In the genomic region with DNA sequence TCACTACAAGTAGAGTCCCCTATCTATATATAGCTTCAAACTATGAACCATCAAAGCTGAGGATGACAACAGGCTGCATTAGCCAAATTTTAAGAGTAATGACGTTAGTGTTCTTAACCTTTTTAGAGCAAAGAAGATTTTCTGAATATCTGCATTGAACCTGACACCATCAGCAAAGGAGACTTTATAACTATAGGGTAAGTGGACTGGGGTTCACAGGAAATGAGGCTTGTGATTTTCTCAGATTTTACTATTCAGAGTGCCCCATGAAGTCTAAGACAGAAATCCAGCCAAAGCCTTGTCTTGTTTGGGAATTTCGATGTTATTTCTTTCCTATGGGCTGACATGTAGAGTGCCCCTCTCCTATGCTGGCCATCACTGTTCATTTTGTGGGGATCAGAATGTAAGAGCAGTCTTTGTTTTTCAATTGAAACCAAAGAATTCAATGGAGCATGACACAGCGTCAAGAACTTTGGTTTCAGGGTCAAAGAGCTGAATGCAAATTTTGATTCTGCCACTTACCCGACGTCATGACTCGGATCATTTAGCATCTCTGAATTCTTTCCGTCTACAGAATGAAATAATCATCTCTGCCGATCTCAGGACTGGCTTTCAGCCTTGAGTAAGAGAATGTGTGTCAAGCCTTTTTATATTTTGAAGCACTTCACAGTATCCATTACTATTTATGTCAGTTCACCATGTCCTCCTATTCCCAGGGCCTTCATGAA, we compare ENCODE assay signal across 9 cellular contexts. TPM values are rescaled to one million over a fixed set of nuclear protein-coding genes. Genes with fewer than 3 reads are reported as not detected.
DNase-seq lines count a peak whose midpoint lies in the region; ATAC-seq and TF ChIP-seq lines count a peak whose summit lies in the region.
"Had no signal": no experiment of that assay in that cellular context is flagged by ENCODE, and none has a peak within 500 bp of the region (broad histone marks: within the 10 kb centered on the region; RNA-seq: fewer than 3 reads in every experiment).

No MANE protein-coding gene starts in this region.

- ATAC-seq in HG03108 (IDR thresholded peaks at IDR 0.05; ENCODE audit: unreplicated experiment), result peak; percentile 54

- no peak overlapping the region for H3K4me3 Mint-ChIP-seq in endodermal cell

- H3K27me3 ChIP-seq in endodermal cell (ENCODE audit: control insufficient read depth, insufficient read depth, low read length, poor library complexity, severe bottlenecking), result no peaks in the 10 kb centered on the region

- peaks cover 3% of the 10 kb centered on the region for H3K4me1 ChIP-seq in endodermal cell (ENCODE audit: control insufficient read depth, insufficient read depth, low read length)

- TF ChIP-seq CTCF in endodermal cell (conservative IDR thresholded peaks at IDR 0.05), result no peak

- H3K36me3 ChIP-seq in endodermal cell (ENCODE audit: control insufficient read depth, insufficient read depth, low read length), result peaks cover 43% of the 10 kb centered on the region

- DNase-seq in NCI-H345 (lab: John Stamatoyannopoulos, UW) (peak; percentile 33), NCI-H345 treated with DMSO at 0.1 percent for 48 hours (lab: John Stamatoyannopoulos, UW; ENCODE audit: unreplicated experiment) (no peak), endodermal cell (no peak), superior temporal gyrus (ENCODE audit: extremely low spot score) (peak; percentile 33), HT-29 (ENCODE audit: low spot score) (no peak), retina (no peak)
- no peak for DNase-seq in stimulated activated CD4-positive, alpha-beta T cell treated with anti-CD3 and anti-CD28 coated beads, Interleukin-15, amount 100 ng/mL, for 24 hours

- no peak overlapping the region for H3K27ac Mint-ChIP-seq in endodermal cell

- no peak overlapping the region for H3K4me3 ChIP-seq in endodermal cell (ENCODE audit: low read length)

- no peaks in the 10 kb centered on the region for H3K9me3 Mint-ChIP-seq in endodermal cell

- H3K36me3 Mint-ChIP-seq in endodermal cell (ENCODE audit: low read depth), result peaks cover 10% of the 10 kb centered on the region

- H3K9ac ChIP-seq in endodermal cell (ENCODE audit: extremely low read depth, low read length, poor library complexity, severe bottlenecking), result no peak overlapping the region

- H3K4me1 Mint-ChIP-seq in endodermal cell, result peaks cover under 1% of the 10 kb centered on the region

- no peaks in the 10 kb centered on the region for H3K27me3 Mint-ChIP-seq in endodermal cell (ENCODE audit: insufficient read depth)

- peak overlapping the region; percentile 92 for H3K27ac ChIP-seq in endodermal cell (ENCODE audit: low read depth, low read length)

- WGBS in endodermal cell (ENCODE audit: insufficient coverage in 1 of 2, insufficient read length in 1 of 2), 2 experiments, result 80 to 85% methylated on average over 8 of the region's 8 CpGs

- H3K9me3 ChIP-seq in endodermal cell (ENCODE audit: control insufficient read depth, low read length), result no peaks in the 10 kb centered on the region

RNA-seq across cellular contexts. Expression of a gene that starts 52.7 kb away (rescaled TPM):
- 10 to 100 TPM; 24.5 to 25.4 TPM for total RNA-seq in endodermal cell
- 26.1 TPM for polyA plus RNA-seq in endodermal cell (2013, experiment 1 of 2)
- polyA plus RNA-seq in endodermal cell (2013, experiment 2 of 2), result 22.6 TPM
- total RNA-seq in HT-29 (2014; rRNA removed; shearing (Covaris generic)), result 19.6 and 20.4 TPM in 2 replicates

RNA-seq across cellular contexts. Expression of a gene that starts 58.9 kb away (rescaled TPM):
- not detected for total RNA-seq in endodermal cell
- polyA plus RNA-seq in endodermal cell (2013, experiment 1 of 2), result 0.11 TPM
- polyA plus RNA-seq in endodermal cell (2013, experiment 2 of 2), result not detected
- 0.03 TPM in 1 of 2 replicates, not detected in the other for total RNA-seq in HT-29 (2014; rRNA removed; shearing (Covaris generic))
- total RNA-seq: SK-MEL-5 had no signal

Comparison
In these comparisons a context has a peak if more than half of its experiments do, and no peak if none do; other contexts are left out.
1. DNase-seq: peak in NCI-H345 (single experiment) and superior temporal gyrus (single experiment); none in NCI-H345 treated with DMSO at 0.1 percent for 48 hours (single experiment), endodermal cell (single experiment), HT-29 (single experiment), retina (single experiment) and stimulated activated CD4-positive, alpha-beta T cell treated with anti-CD3 and anti-CD28 coated beads, Interleukin-15, amount 100 ng/mL, for 24 hours (single experiment).